Comparison of ENCODE assay signal across 24 cellular contexts in the genomic region with DNA sequence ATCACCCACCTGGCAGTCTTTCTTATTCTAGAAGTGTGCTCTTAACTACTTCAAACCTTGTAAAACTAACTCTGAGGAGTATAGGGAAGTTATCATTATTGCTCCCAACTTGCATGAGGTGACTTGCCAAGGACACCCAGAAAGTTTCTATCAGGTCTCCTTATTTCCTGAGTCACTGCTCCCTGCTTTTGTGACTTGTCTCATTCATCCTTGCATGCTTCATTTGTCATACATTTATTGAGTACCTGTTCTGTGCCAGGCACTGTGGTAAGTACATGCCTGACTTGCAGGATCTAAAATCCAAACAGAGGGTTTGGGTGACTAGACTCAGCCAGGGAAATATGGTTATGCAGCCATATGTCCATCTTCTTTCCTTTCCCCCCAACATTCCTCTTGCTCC.
"Had no signal": no experiment of that assay in that cellular context is flagged by ENCODE, and none has a peak within 500 bp of the region (broad histone marks: within the 10 kb centered on the region; RNA-seq: fewer than 3 reads in every experiment).

No MANE protein-coding gene starts in this region.

- H3K4me1 ChIP-seq: colonic mucosa, gastroesophageal sphincter, heart left ventricle, lower lobe of right lung, parathyroid adenoma, right lobe of liver, stomach, tibial artery had no signal

- H3K9ac ChIP-seq: parathyroid adenoma had no signal

- H3K27ac ChIP-seq: colonic mucosa, gastroesophageal sphincter, heart left ventricle, lower lobe of right lung, parathyroid adenoma, right lobe of liver, stomach, tibial artery had no signal

- H3K9me3 ChIP-seq: colonic mucosa, gastroesophageal sphincter, heart left ventricle, lower lobe of right lung, mucosa of descending colon, right lobe of liver, stomach, tibial artery had no signal

- H3K27me3 ChIP-seq: colonic mucosa, gastroesophageal sphincter, heart left ventricle, right lobe of liver, stomach, tibial artery had no signal

- H3K4me3 ChIP-seq: colonic mucosa, gastroesophageal sphincter, heart left ventricle, lower lobe of right lung, mucosa of descending colon, right lobe of liver, stomach, tibial artery had no signal

- FAIRE-seq: endothelial cell of umbilical vein, islet of Langerhans, small intestine, urothelium cell line had no signal

- H2AFZ ChIP-seq: parathyroid adenoma had no signal

- ATAC-seq: gastroesophageal sphincter; heart left ventricle; left ventricle myocardium superior; lower lobe of right lung; mucosa of descending colon; natural killer cell treated with Interleukin-12 subunit alpha and Interleukin-12 subunit beta and Interleukin-15 and Interleukin-18, amount 100 ng/mL, for 72 hours; right lobe of liver had no signal

- H3K36me3 ChIP-seq: colonic mucosa, heart left ventricle, lower lobe of right lung, right lobe of liver had no signal

- H3K79me2 ChIP-seq: parathyroid adenoma had no signal

- DNase-seq: colonic mucosa; effector CD8-positive, alpha-beta T cell; foreskin fibroblast; heart left ventricle; hippocampal formation; kidney glomerular epithelial cell; left ventricle myocardium superior; lower lobe of right lung; mucosa of descending colon; naive B cell; right lobe of liver; small intestine; stimulated activated CD4-positive, alpha-beta T cell treated with anti-CD3 and anti-CD28 coated beads, Interleukin-15, amount 100 ng/mL, for 24 hours; stimulated activated CD4-positive, alpha-beta T cell treated with anti-CD3 and anti-CD28 coated beads, Interleukin-4, amount 100 ng/mL, for 1 hour; stimulated activated CD8-positive, alpha-beta memory T cell treated with anti-CD3 and anti-CD28 coated beads, Interleukin-4, amount 100 ng/mL, for 48 hours; stimulated activated naive CD4-positive, alpha-beta T cell treated with Interleukin-2 at 50 U/mL for 16 hours; stomach; tibial artery had no signal
